ENCODE assay signal across 34 cellular contexts in the genomic region with DNA sequence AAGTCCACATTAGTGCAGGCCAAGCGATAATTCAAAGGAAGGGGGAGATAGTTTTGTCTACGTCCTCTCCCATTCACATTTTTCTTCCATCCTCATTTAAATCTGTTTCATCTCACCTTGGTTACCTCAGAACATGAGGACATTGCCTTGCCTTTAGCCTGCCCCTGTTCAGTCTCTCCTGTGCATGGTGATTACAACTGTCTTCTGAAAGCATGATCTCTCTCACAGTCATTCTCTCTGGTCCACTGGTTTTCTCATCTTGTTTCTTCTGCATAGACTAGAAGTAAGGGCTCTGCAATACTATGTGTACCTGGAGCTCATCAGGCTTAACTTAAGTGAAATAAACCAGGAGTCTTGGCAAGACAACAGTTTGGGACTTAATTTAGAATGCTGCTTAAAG. TPM values are rescaled to one million over a fixed set of nuclear protein-coding genes. Genes with fewer than 3 reads are reported as not detected.
"Had no signal": no experiment of that assay in that cellular context is flagged by ENCODE, and none has a peak within 500 bp of the region (broad histone marks: within the 10 kb centered on the region; RNA-seq: fewer than 3 reads in every experiment).

No MANE protein-coding gene starts in this region.

- H3K27me3 ChIP-seq: adrenal gland, ascending aorta, cardiac muscle cell had no signal

- ATAC-seq: activated CD8-positive, alpha-beta T cell treated with anti-CD3 and anti-CD28 coated beads for 36 hours; activated naive CD4-positive, alpha-beta T cell treated with anti-CD3 and anti-CD28 coated beads, Interleukin-2, amount 50 U/mL, for 72 hours; activated T-cell treated with anti-CD3 and anti-CD28 coated beads, Interleukin-2, amount 50 U/mL, for 4 hours; activated T-cell treated with anti-CD3 and anti-CD28 coated beads, Interleukin-2, amount 50 U/mL, for 72 hours; activated T-helper 17 cell treated with anti-CD3 and anti-CD28 coated beads, Interleukin-2, amount 50 U/mL, for 72 hours; T-cell; T-helper 17 cell had no signal

- H3K27ac ChIP-seq: adrenal gland, ascending aorta, cardiac muscle cell, VCaP had no signal

- H3K4me1 ChIP-seq: adrenal gland, ascending aorta had no signal

- H3K4me3 ChIP-seq: adrenal gland, ascending aorta, cardiac muscle cell had no signal

- H3K36me3 ChIP-seq: adrenal gland, ascending aorta, cardiac muscle cell had no signal

- DNase-seq: activated B cell treated with CpG ODN at 0.5 μM for 24 hours; activated CD4-positive, alpha-beta memory T cell treated with anti-CD3 and anti-CD28 coated beads for 36 hours; activated CD4-positive, alpha-beta T cell treated with anti-CD3 and anti-CD28 coated beads for 4 hours; activated CD4-positive, alpha-beta T cell treated with anti-CD3 and anti-CD28 coated beads, Interleukin-2, amount 10 ng/mL, durations not matched to agents 24 days and 14 days; activated CD4-positive, alpha-beta T cell treated with anti-CD3 and anti-CD28 coated beads, Interleukin-2, amount 50 U/mL, for 1 hour; activated CD4-positive, alpha-beta T cell treated with anti-CD3 and anti-CD28 coated beads, Interleukin-2, amount 50 U/mL, for 4 hours; activated CD4-positive, CD25-positive, alpha-beta regulatory T cell treated with anti-CD3 and anti-CD28 coated beads, Interleukin-2, amount 50 U/mL, for 72 hours; activated CD8-positive, alpha-beta memory T cell treated with anti-CD3 and anti-CD28 coated beads, Interleukin-2, amount 50 U/mL, for 4 hours; activated CD8-positive, alpha-beta T cell treated with anti-CD3 and anti-CD28 coated beads for 36 hours; activated effector memory CD4-positive, alpha-beta T cell treated with anti-CD3 and anti-CD28 coated beads, Interleukin-2, amount 50 U/mL, for 16 hours; activated gamma-delta T cell treated with Interleukin-2 at 50 U/mL for 16 hours; activated naive CD4-positive, alpha-beta T cell; activated naive CD4-positive, alpha-beta T cell treated with anti-CD3 and anti-CD28 coated beads for 36 hours; activated naive CD4-positive, alpha-beta T cell treated with anti-CD3 and anti-CD28 coated beads, Interleukin-2, amount 50 U/mL, for 16 hours; activated naive CD8-positive, alpha-beta T cell treated with anti-CD3 and anti-CD28 coated beads for 36 hours; activated T-cell treated with anti-CD3 and anti-CD28 coated beads for 4 hours; activated T-cell treated with anti-CD3 and anti-CD28 coated beads, Interleukin-2, amount 50 U/mL, for 1 hour; activated T-cell treated with anti-CD3 and anti-CD28 coated beads, Interleukin-2, amount 50 U/mL, for 4 hours; activated T-cell treated with anti-CD3 and anti-CD28 coated beads, Interleukin-2, amount 50 U/mL, for 72 hours; adrenal gland; amniotic stem cell; caudate nucleus; T-cell; T-helper 17 cell had no signal

- H3K9me3 ChIP-seq: adrenal gland, ascending aorta had no signal

RNA-seq across cellular contexts. Expression of a gene that starts 31.4 kb away (rescaled TPM):
- total RNA-seq: activated B cell treated with CpG ODN at 0.5 μM for 24 hours; activated CD4-positive, alpha-beta memory T cell treated with anti-CD3 and anti-CD28 coated beads for 36 hours; activated CD4-positive, alpha-beta T cell treated with anti-CD3 and anti-CD28 coated beads, Interleukin-2, amount 10 ng/mL, durations not matched to agents 24 days and 14 days; activated CD8-positive, alpha-beta memory T cell treated with anti-CD3 and anti-CD28 coated beads for 36 hours; activated CD8-positive, alpha-beta T cell treated with anti-CD3 and anti-CD28 coated beads for 36 hours; activated naive CD4-positive, alpha-beta T cell treated with anti-CD3 and anti-CD28 coated beads for 36 hours; activated naive CD4-positive, alpha-beta T cell treated with anti-CD3 and anti-CD28 coated beads, Interleukin-2, amount 50 U/mL, for 72 hours; activated naive CD8-positive, alpha-beta T cell treated with anti-CD3 and anti-CD28 coated beads for 36 hours; activated T-cell treated with anti-CD3 and anti-CD28 coated beads, Interleukin-2, amount 50 U/mL, for 4 hours; activated T-cell treated with anti-CD3 and anti-CD28 coated beads, Interleukin-2, amount 50 U/mL, for 72 hours; activated T-helper 1 cell treated with anti-CD3 and anti-CD28 coated beads, Interleukin-12 subunit alpha, Interleukin-12 subunit beta, Interleukin-2, Interleukin-4 antibody, amounts not matched to agents 30 ng/mL and 10 ng/mL and 1 ng/mL, durations not matched to agents 14 hours and 24 hours and 36 hours; activated T-helper 17 cell treated with anti-CD3 and anti-CD28 coated beads, Interleukin-2, amount 50 U/mL, for 72 hours; ascending aorta; bronchial epithelial cell; T-cell; T-helper 1 cell treated with Interleukin-12 subunit alpha and Interleukin-12 subunit beta and Interleukin-4 antibody, amounts not matched to agents 30 ng/mL and 1 ng/mL, for 36 hours; T-helper 17 cell; T-helper 2 cell treated with Interferon-gamma antibody and Interleukin-4, amounts not matched to agents 100 ng/mL and 5 ng/mL, for 36 hours had no signal
- polyA plus RNA-seq: cardiac muscle cell had no signal
